In genomic region chr19:42126565-42126964, GRCh38 we compare ENCODE assay signal across 23 cellular contexts. TPM values are rescaled to one million over a fixed set of nuclear protein-coding genes. Genes with fewer than 3 reads are reported as not detected.
DNase-seq lines count a peak whose midpoint lies in the region; ATAC-seq and TF ChIP-seq lines count a peak whose summit lies in the region.
"Had no signal": no experiment of that assay in that cellular context is flagged by ENCODE, and none has a peak within 500 bp of the region (broad histone marks: within the 10 kb centered on the region; RNA-seq: fewer than 3 reads in every experiment).

No MANE protein-coding gene starts in this region.

- H3K4me3 ChIP-seq in GM12875 (ENCODE audit: low read depth, low read length) = peak overlapping the region; percentile 5
- H3K4me3 ChIP-seq in naive thymus-derived CD4-positive, alpha-beta T cell (ENCODE audit: low read length) = no peak overlapping the region
- H3K4me3 ChIP-seq: body of pancreas, coronary artery, hepatocyte had no signal

- H3K4me1 Mint-ChIP-seq in naive thymus-derived CD4-positive, alpha-beta T cell = peaks cover 51 to 92% (median 82%) of the 10 kb centered on the region in 7 donors

- no peak for ATAC-seq in naive thymus-derived CD4-positive, alpha-beta T cell
- ATAC-seq in HG02588 (IDR thresholded peaks at IDR 0.05; ENCODE audit: unreplicated experiment) = no peak
- ATAC-seq: activated CD4-positive, CD25-positive, alpha-beta regulatory T cell treated with anti-CD3 and anti-CD28 coated beads, Interleukin-2, amount 50 U/mL, for 24 hours; body of pancreas; natural killer cell had no signal

- peak overlapping the region in 6 of 9 donors; percentile 32 to 81 (median 61) for H3K27ac Mint-ChIP-seq in naive thymus-derived CD4-positive, alpha-beta T cell
- H3K27ac Mint-ChIP-seq: activated naive CD4-positive, alpha-beta T cell treated with anti-CD3 and anti-CD28 coated beads, Interleukin-2, amount 10 ng/mL, durations not matched to agents 7 days and 5 days; natural killer cell had no signal

- TF ChIP-seq CTCF in GM12875 (IDR thresholded peaks at IDR 0.05; ENCODE audit: borderline replicate concordance, insufficient read depth, low read depth, low read length) (no peak), RWPE1 (conservative IDR thresholded peaks at IDR 0.05; ENCODE audit: low read depth) (no peak)

- no peak overlapping the region for H3K4me3 Mint-ChIP-seq in naive thymus-derived CD4-positive, alpha-beta T cell
- H3K4me3 Mint-ChIP-seq: activated naive CD4-positive, alpha-beta T cell treated with anti-CD3 and anti-CD28 coated beads, Interleukin-2, amount 10 ng/mL, durations not matched to agents 7 days and 5 days; natural killer cell had no signal

- peak; percentile 12 for DNase-seq in CD1c-positive myeloid dendritic cell (ENCODE audit: extremely low spot score)
- DNase-seq in RWPE1 (ENCODE audit: low spot score) = no peak
- DNase-seq in naive thymus-derived CD4-positive, alpha-beta T cell = no peak
- no peak for DNase-seq in DMS79 treated with DMSO at 0.1 percent for 48 hours (lab: John Stamatoyannopoulos, UW)
- DNase-seq in iPS-NIHi11 (ENCODE audit: low spot score) = no peak
- DNase-seq: activated naive CD4-positive, alpha-beta T cell treated with anti-CD3 and anti-CD28 coated beads, Interleukin-2, amount 10 ng/mL, durations not matched to agents 7 days and 5 days; AML-193; body of pancreas; DMS 273 treated with DMSO at 0.1 percent for 48 hours; islet precursor cell; mammary epithelial cell; natural killer cell; NCI-H1048; NCI-H2107; NCI-H524 treated with DMSO at 0.1 percent for 48 hours; OCI-M1; SIG-M5; stimulated activated CD4-positive, alpha-beta T cell treated with anti-CD3 and anti-CD28 coated beads, Interleukin-4, amount 100 ng/mL, for 24 hours had no signal

- peaks cover 32 to 47% of the 10 kb centered on the region in 2 donors for H3K4me1 ChIP-seq in naive thymus-derived CD4-positive, alpha-beta T cell (ENCODE audit: control insufficient read depth in 2 of 2, insufficient read depth in 2 of 2, low read length in 2 of 2)
- H3K4me1 ChIP-seq: body of pancreas had no signal

- H3K27ac ChIP-seq in RWPE1 = peak overlapping the region; percentile 96
- H3K27ac ChIP-seq in naive thymus-derived CD4-positive, alpha-beta T cell (ENCODE audit: low read depth, low read length) = no peak overlapping the region
- H3K27ac ChIP-seq: body of pancreas, coronary artery, hepatocyte had no signal

- CTCF ChIA-PET in RWPE1 (lab: Yijun Ruan, JAX) = interaction anchor here (0.6 kb wide), 1 partner anchor 1581 kb away, joined by 4 read pairs; no protein-coding TSS in a partner anchor
- CTCF ChIA-PET in naive thymus-derived CD4-positive, alpha-beta T cell (lab: Charles Lee) = interaction anchor here (0.6 to 0.7 kb wide), 2 partner anchors 15 to 18 kb away, joined by 3 read pairs; no protein-coding TSS in a partner anchor

- no peaks in the 10 kb centered on the region for H3K27me3 ChIP-seq in naive thymus-derived CD4-positive, alpha-beta T cell (ENCODE audit: control insufficient read depth in 2 of 2, insufficient read depth in 2 of 2, low read length in 2 of 2)
- H3K27me3 ChIP-seq: body of pancreas had no signal

- intact Hi-C loops in naive thymus-derived CD4-positive, alpha-beta T cell (cut with micrococcal nuclease) = no loop called here

- H3K9me3 ChIP-seq in naive thymus-derived CD4-positive, alpha-beta T cell (ENCODE audit: control insufficient read depth in 2 of 3, low read length in 3 of 3) = no peaks in the 10 kb centered on the region
- H3K9me3 ChIP-seq: body of pancreas had no signal

- no peaks in the 10 kb centered on the region for H3K27me3 Mint-ChIP-seq in naive thymus-derived CD4-positive, alpha-beta T cell
- H3K27me3 Mint-ChIP-seq: activated naive CD4-positive, alpha-beta T cell treated with anti-CD3 and anti-CD28 coated beads, Interleukin-2, amount 10 ng/mL, durations not matched to agents 7 days and 5 days had no signal

- POLR2A ChIA-PET in RWPE1 (lab: Yijun Ruan, JAX; ENCODE audit: low non-redundant PET) = no interaction called here
- POLR2A ChIA-PET in naive thymus-derived CD4-positive, alpha-beta T cell (lab: Charles Lee) = no interaction called here

- peaks cover 0 to 2% (median 0%) of the 10 kb centered on the region in 11 donors for H3K9me3 Mint-ChIP-seq in naive thymus-derived CD4-positive, alpha-beta T cell
- H3K9me3 Mint-ChIP-seq: activated naive CD4-positive, alpha-beta T cell treated with anti-CD3 and anti-CD28 coated beads, Interleukin-2, amount 10 ng/mL, durations not matched to agents 7 days and 5 days; natural killer cell had no signal

- H3K36me3 Mint-ChIP-seq in naive thymus-derived CD4-positive, alpha-beta T cell = peaks cover 0 to 35% (median 3%) of the 10 kb centered on the region in 5 donors
- H3K36me3 Mint-ChIP-seq: natural killer cell had no signal

- no peaks in the 10 kb centered on the region for H3K36me3 ChIP-seq in naive thymus-derived CD4-positive, alpha-beta T cell (ENCODE audit: control insufficient read depth in 2 of 3, insufficient read depth in 3 of 3, low read length in 3 of 3)

RNA-seq across cellular contexts. Expression of gene POU2F2, which starts 5.7 kb away (rescaled TPM):
- total RNA-seq in naive thymus-derived CD4-positive, alpha-beta T cell = 10 to 100 TPM; 31.5 to 91.3 (median 73.4) TPM
- 1 to 10 TPM; 2.2 to 7.6 TPM for polyA plus RNA-seq in naive thymus-derived CD4-positive, alpha-beta T cell
- total RNA-seq: hepatocyte had no signal

RNA-seq across cellular contexts. Expression of gene ZNF574, which starts 50.6 kb away (rescaled TPM):
- 10 to 100 TPM; 17.6 to 26.7 (median 20.9) TPM for total RNA-seq in naive thymus-derived CD4-positive, alpha-beta T cell
- polyA plus RNA-seq in naive thymus-derived CD4-positive, alpha-beta T cell = 10 to 100 TPM; 11.2 to 32.8 TPM

RNA-seq across cellular contexts. Expression of gene GRIK5, which starts 56.6 kb away (rescaled TPM):
- total RNA-seq in naive thymus-derived CD4-positive, alpha-beta T cell = 1 to 10 TPM in 2 of 5 experiments, under 1 TPM in 3; 0.57 to 3.5 (median 0.86) TPM
- polyA plus RNA-seq in naive thymus-derived CD4-positive, alpha-beta T cell = under 1 TPM in 1 of 2 donors, not detected in 1; 0.09 TPM
